In genomic region chr7:48161407-48162125, GRCh38 we compare ENCODE assay signal across 26 cellular contexts. TPM values are rescaled to one million over a fixed set of nuclear protein-coding genes. Genes with fewer than 3 reads are reported as not detected.
DNase-seq lines count a peak whose midpoint lies in the region; ATAC-seq, FAIRE-seq and TF ChIP-seq lines count a peak whose summit lies in the region.
"Had no signal": no experiment of that assay in that cellular context is flagged by ENCODE, and none has a peak within 500 bp of the region (broad histone marks: within the 10 kb centered on the region; RNA-seq: fewer than 3 reads in every experiment).

No MANE protein-coding gene starts in this region.

- no peak overlapping the region for H3K9ac ChIP-seq in astrocyte (ENCODE audit: low read length)
- H3K9ac ChIP-seq: BLaER1 treated with 17β-estradiol and CSF1 and Interleukin-3, amounts not matched to agents 10 nM and 100 nM had no signal

- DNase-seq in activated CD4-positive, alpha-beta T cell treated with anti-CD3 and anti-CD28 coated beads, Interleukin-2, amount 10 ng/mL, durations not matched to agents 24 days and 14 days: peak; percentile 16
- no peak for DNase-seq in activated CD4-positive, alpha-beta T cell treated with anti-CD3 and anti-CD28 coated beads, Interleukin-2, amount 50 U/mL, for 1 hour
- peak; percentile 45 for DNase-seq in astrocyte (ENCODE audit: low read depth)
- peak; percentile 33 for DNase-seq in fibroblast of mammary gland (ENCODE audit: low read depth)
- no peak for DNase-seq in urothelium cell line (ENCODE audit: low spot score)
- no peak for DNase-seq in activated CD4-positive, CD25-positive, alpha-beta regulatory T cell (lab: John Stamatoyannopoulos, UW)
- no peak for DNase-seq in hypothalamus (lab: John Stamatoyannopoulos, UW)
- DNase-seq: CD8-positive, alpha-beta T cell; KBM-7; MV-4-11; NCI-H1105 treated with DMSO at 0.1 percent for 48 hours; NCI-H1694 treated with DMSO at 0.1 percent for 48 hours; NCI-H2081 treated with DMSO at 0.1 percent for 48 hours; NCI-H2171 treated with DMSO at 0.1 percent for 48 hours; NCI-H524 treated with DMSO at 0.1 percent for 48 hours; NCI-H82; Peyer's patch; SJCRH30 had no signal

- H3K4me2 ChIP-seq in astrocyte (ENCODE audit: low read length): peak overlapping the region; percentile 54
- H3K4me2 ChIP-seq: BLaER1 treated with 17β-estradiol and CSF1 and Interleukin-3, amounts not matched to agents 10 nM and 100 nM had no signal

- TF ChIP-seq CTCF in astrocyte (IDR thresholded peaks at IDR 0.05; ENCODE audit: insufficient read depth, low read depth, low read length) (no peak), fibroblast of mammary gland (conservative IDR thresholded peaks at IDR 0.05; ENCODE audit: control insufficient read depth, insufficient read depth, low read depth, low read length) (no peak)

- peaks cover 29% of the 10 kb centered on the region for H3K27me3 Mint-ChIP-seq in activated CD4-positive, alpha-beta T cell treated with anti-CD3 and anti-CD28 coated beads, Interleukin-2, amount 10 ng/mL, durations not matched to agents 24 days and 14 days
- H3K27me3 Mint-ChIP-seq in astrocyte (ENCODE audit: low read depth, unreplicated experiment): no peaks in the 10 kb centered on the region

- intact Hi-C loops in activated CD4-positive, alpha-beta T cell treated with anti-CD3 and anti-CD28 coated beads, Interleukin-2, amount 10 ng/mL, durations not matched to agents 24 days and 14 days (cut with micrococcal nuclease): no loop called here

- no peak overlapping the region for H2AFZ ChIP-seq in astrocyte (ENCODE audit: low read depth, low read length)

- no peak for FAIRE-seq in astrocyte (lab: Jason Lieb, UNC)
- FAIRE-seq in urothelium cell line (lab: Jason Lieb, UNC): peak; percentile 79
- FAIRE-seq: GM18507, H54, HepG2 had no signal

- H3K27me3 ChIP-seq in astrocyte (ENCODE audit: insufficient read depth, low read length): no peaks in the 10 kb centered on the region
- H3K27me3 ChIP-seq: BLaER1 treated with 17β-estradiol and CSF1 and Interleukin-3, amounts not matched to agents 10 nM and 100 nM; Peyer's patch had no signal

- H3K4me1 ChIP-seq in astrocyte (ENCODE audit: insufficient read depth, low read length): peaks cover 15% of the 10 kb centered on the region
- H3K4me1 ChIP-seq: Peyer's patch, SJCRH30 had no signal

- H3K4me3 ChIP-seq in astrocyte (ENCODE audit: insufficient read depth, low read depth, low read length) (no peak overlapping the region), fibroblast of mammary gland (ENCODE audit: control insufficient read depth, low read depth, low read length) (no peak overlapping the region)
- H3K4me3 ChIP-seq: BLaER1 treated with 17β-estradiol and CSF1 and Interleukin-3, amounts not matched to agents 10 nM and 100 nM; Peyer's patch; SJCRH30 had no signal

- ATAC-seq in GM18873 (IDR thresholded peaks at IDR 0.05; ENCODE audit: low FRiP score, unreplicated experiment): no peak
- ATAC-seq: CD8-positive, alpha-beta T cell; HepG2 had no signal

- H3K27ac Mint-ChIP-seq in activated CD4-positive, alpha-beta T cell treated with anti-CD3 and anti-CD28 coated beads, Interleukin-2, amount 10 ng/mL, durations not matched to agents 24 days and 14 days: no peak overlapping the region
- no peak overlapping the region for H3K27ac Mint-ChIP-seq in astrocyte (ENCODE audit: unreplicated experiment)
- H3K27ac Mint-ChIP-seq: CD8-positive, alpha-beta T cell had no signal

- H3K4me1 Mint-ChIP-seq in activated CD4-positive, alpha-beta T cell treated with anti-CD3 and anti-CD28 coated beads, Interleukin-2, amount 10 ng/mL, durations not matched to agents 24 days and 14 days: peaks cover 5% of the 10 kb centered on the region
- peaks cover 15% of the 10 kb centered on the region for H3K4me1 Mint-ChIP-seq in astrocyte (ENCODE audit: low read depth, unreplicated experiment)

- H4K20me1 ChIP-seq in astrocyte (ENCODE audit: insufficient read depth, low read length): no peaks in the 10 kb centered on the region
- H4K20me1 ChIP-seq: BLaER1 treated with 17β-estradiol and CSF1 and Interleukin-3, amounts not matched to agents 10 nM and 100 nM had no signal

- H3K27ac ChIP-seq in astrocyte (ENCODE audit: low read depth, low read length): no peak overlapping the region
- H3K27ac ChIP-seq: 22Rv1; BLaER1 treated with 17β-estradiol and CSF1 and Interleukin-3, amounts not matched to agents 10 nM and 100 nM; HL-60; Peyer's patch; SJCRH30 had no signal

- H3K36me3 ChIP-seq in astrocyte (ENCODE audit: insufficient read depth, low read length): no peaks in the 10 kb centered on the region
- H3K36me3 ChIP-seq: BLaER1 treated with 17β-estradiol and CSF1 and Interleukin-3, amounts not matched to agents 10 nM and 100 nM; Peyer's patch; SJCRH30 had no signal

- no peaks in the 10 kb centered on the region for H3K36me3 Mint-ChIP-seq in activated CD4-positive, alpha-beta T cell treated with anti-CD3 and anti-CD28 coated beads, Interleukin-2, amount 10 ng/mL, durations not matched to agents 24 days and 14 days (ENCODE audit: low read depth)
- no peaks in the 10 kb centered on the region for H3K36me3 Mint-ChIP-seq in astrocyte (ENCODE audit: low read depth, unreplicated experiment)
- H3K36me3 Mint-ChIP-seq: CD8-positive, alpha-beta T cell had no signal

- H3K79me2 ChIP-seq in astrocyte (ENCODE audit: insufficient read depth, low read length): no peaks in the 10 kb centered on the region

- peaks cover 4% of the 10 kb centered on the region for H3K9me3 Mint-ChIP-seq in activated CD4-positive, alpha-beta T cell treated with anti-CD3 and anti-CD28 coated beads, Interleukin-2, amount 10 ng/mL, durations not matched to agents 24 days and 14 days
- peaks cover 10% of the 10 kb centered on the region for H3K9me3 Mint-ChIP-seq in astrocyte (ENCODE audit: unreplicated experiment)
- H3K9me3 Mint-ChIP-seq: CD8-positive, alpha-beta T cell had no signal

- no peaks in the 10 kb centered on the region for H3K9me3 ChIP-seq in astrocyte (ENCODE audit: insufficient read depth, low read depth, low read length)
- H3K9me3 ChIP-seq: Peyer's patch, SJCRH30 had no signal

- no peak overlapping the region for H3K4me3 Mint-ChIP-seq in activated CD4-positive, alpha-beta T cell treated with anti-CD3 and anti-CD28 coated beads, Interleukin-2, amount 10 ng/mL, durations not matched to agents 24 days and 14 days
- no peak overlapping the region for H3K4me3 Mint-ChIP-seq in astrocyte (ENCODE audit: unreplicated experiment)
- H3K4me3 Mint-ChIP-seq: CD8-positive, alpha-beta T cell had no signal

RNA-seq across cellular contexts. Expression of gene ABCA13, which starts 9.7 kb away (rescaled TPM):
- not detected in 2 replicates for total RNA-seq in activated CD4-positive, alpha-beta T cell treated with anti-CD3 and anti-CD28 coated beads, Interleukin-2, amount 10 ng/mL, durations not matched to agents 24 days and 14 days
- total RNA-seq in astrocyte: 0.34 and 0.38 TPM in 2 replicates
- total RNA-seq: CD8-positive, alpha-beta T cell; HepG2; OCI-LY7; SJCRH30 had no signal

Comparison
In these comparisons a context has a peak if more than half of its experiments do, and no peak if none do; other contexts are left out.
1. DNase-seq: peak in activated CD4-positive, alpha-beta T cell treated with anti-CD3 and anti-CD28 coated beads, Interleukin-2, amount 10 ng/mL, durations not matched to agents 24 days and 14 days (single experiment), astrocyte (single experiment) and fibroblast of mammary gland (single experiment); none in activated CD4-positive, alpha-beta T cell treated with anti-CD3 and anti-CD28 coated beads, Interleukin-2, amount 50 U/mL, for 1 hour (single experiment), urothelium cell line (single experiment), activated CD4-positive, CD25-positive, alpha-beta regulatory T cell (0 of 4) and hypothalamus (0 of 51).